Comparison of ENCODE assay signal across 8 cellular contexts in genomic region chr16:28291651-28292626, GRCh38. TPM values are rescaled to one million over a fixed set of nuclear protein-coding genes. Genes with fewer than 3 reads are reported as not detected.
DNase-seq lines count a peak whose midpoint lies in the region; ATAC-seq and TF ChIP-seq lines count a peak whose summit lies in the region.

Gene SBK1, plus strand, starts transcription at chr16:28292525. Its CDS starts 24,867 bp downstream, at chr16:28317392.

- H3K4me1 ChIP-seq in Karpas-422 (ENCODE audit: low read length), result peaks cover 14% of the 10 kb centered on the region

- H3K9ac ChIP-seq in Karpas-422 (ENCODE audit: low read length) (peak within 1 kb of the TSS; percentile 77), neural cell (ENCODE audit: low read length) (peak within 1 kb of the TSS; percentile 100)

- H3K9me3 Mint-ChIP-seq in Calu3 (ENCODE audit: low read depth, unreplicated experiment), result no peaks in the 10 kb centered on the region
- H3K9me3 Mint-ChIP-seq in activated T-helper 17 cell treated with anti-CD3 and anti-CD28 coated beads, Interleukin-2, amount 50 U/mL, for 72 hours, result no peaks in the 10 kb centered on the region
- no peaks in the 10 kb centered on the region for H3K9me3 Mint-ChIP-seq in stimulated activated naive CD8-positive, alpha-beta T cell treated with anti-CD3 and anti-CD28 coated beads, Interleukin-15, amount 100 ng/mL, for 72 hours

- no peaks in the 10 kb centered on the region for H3K27me3 ChIP-seq in Karpas-422 (ENCODE audit: low read length)
- H3K27me3 ChIP-seq in neural cell (ENCODE audit: insufficient read depth, low read depth, low read length), result no peaks in the 10 kb centered on the region

- H3K27ac Mint-ChIP-seq in Calu3 (ENCODE audit: unreplicated experiment), result peak within 1 kb of the TSS; percentile 2
- peak within 1 kb of the TSS; percentile 47 for H3K27ac Mint-ChIP-seq in activated T-helper 17 cell treated with anti-CD3 and anti-CD28 coated beads, Interleukin-2, amount 50 U/mL, for 72 hours
- peak within 1 kb of the TSS; percentile 72 to 90 for H3K27ac Mint-ChIP-seq in stimulated activated naive CD8-positive, alpha-beta T cell treated with anti-CD3 and anti-CD28 coated beads, Interleukin-15, amount 100 ng/mL, for 72 hours

- H3K27ac ChIP-seq in Karpas-422 (ENCODE audit: low read length) (peak within 1 kb of the TSS; percentile 67), neural cell (ENCODE audit: low read length) (peak within 1 kb of the TSS; percentile 98)

- peaks cover 23% of the 10 kb centered on the region for H3K36me3 Mint-ChIP-seq in Calu3 (ENCODE audit: insufficient read depth, unreplicated experiment)
- H3K36me3 Mint-ChIP-seq in activated T-helper 17 cell treated with anti-CD3 and anti-CD28 coated beads, Interleukin-2, amount 50 U/mL, for 72 hours (ENCODE audit: low read depth), result peaks cover 9% of the 10 kb centered on the region

- TF ChIP-seq EP300 in neural cell (conservative IDR thresholded peaks at IDR 0.05; ENCODE audit: poor library complexity, severe bottlenecking), result no peak

- intact Hi-C loops in Calu3 (cut with micrococcal nuclease; ENCODE audit: unreplicated experiment), result no loop called here

- DNase-seq in Calu3 (peak; percentile 92), Karpas-422 (peak; percentile 96), RPMI7951 (ENCODE audit: low read depth) (peak; percentile 32), fibroblast of peridontal ligament (ENCODE audit: extremely low read depth) (peak; percentile 23)
- DNase-seq in stimulated activated naive CD8-positive, alpha-beta T cell treated with anti-CD3 and anti-CD28 coated beads, Interleukin-15, amount 100 ng/mL, for 72 hours, result peak; percentile 82 to 86

- peak; percentile 79 for ATAC-seq in GM21619 (IDR thresholded peaks at IDR 0.05; ENCODE audit: unreplicated experiment)
- ATAC-seq in activated T-helper 17 cell treated with anti-CD3 and anti-CD28 coated beads, Interleukin-2, amount 50 U/mL, for 72 hours (replicated peaks), result peak; percentile 96
- ATAC-seq in stimulated activated naive CD8-positive, alpha-beta T cell treated with anti-CD3 and anti-CD28 coated beads, Interleukin-15, amount 100 ng/mL, for 72 hours, result peak; percentile 93

- CTCF ChIA-PET in Calu3 (lab: Charles Lee), result interaction anchor here (0.6 to 0.7 kb wide), 3 partner anchors 8 to 19 kb away, joined by 3 to 5 read pairs (median 3); no protein-coding TSS in a partner anchor

- H3K36me3 ChIP-seq in Karpas-422 (ENCODE audit: insufficient read depth, low read length), result no peaks in the 10 kb centered on the region
- H3K36me3 ChIP-seq in neural cell (ENCODE audit: insufficient read depth, low read length), result peaks cover 12% of the 10 kb centered on the region

- TSS peak; percentile 67 for BruUV-seq in Calu3 (replicated peaks; lab: Mats Ljungman, UMichigan)

- H2AFZ ChIP-seq in Karpas-422 (ENCODE audit: low read length) (peak within 1 kb of the TSS; percentile 45), neural cell (ENCODE audit: low read depth, low read length) (peak within 1 kb of the TSS; percentile 62)

- no peak for TF ChIP-seq RAD21 in neural cell (conservative IDR thresholded peaks at IDR 0.05)

- H3K4me1 Mint-ChIP-seq in Calu3 (ENCODE audit: low read depth, unreplicated experiment), result peaks cover 7% of the 10 kb centered on the region
- peaks cover 31% of the 10 kb centered on the region for H3K4me1 Mint-ChIP-seq in activated T-helper 17 cell treated with anti-CD3 and anti-CD28 coated beads, Interleukin-2, amount 50 U/mL, for 72 hours
- peaks cover 69% of the 10 kb centered on the region for H3K4me1 Mint-ChIP-seq in stimulated activated naive CD8-positive, alpha-beta T cell treated with anti-CD3 and anti-CD28 coated beads, Interleukin-15, amount 100 ng/mL, for 72 hours

- no peaks in the 10 kb centered on the region for H4K20me1 ChIP-seq in Karpas-422 (ENCODE audit: insufficient read depth, low read depth, low read length)
- H4K20me1 ChIP-seq in neural cell (ENCODE audit: insufficient read depth), result peaks cover 20% of the 10 kb centered on the region

- peaks cover 12% of the 10 kb centered on the region for H3K79me2 ChIP-seq in Karpas-422 (ENCODE audit: low read length)
- peaks cover 48% of the 10 kb centered on the region for H3K79me2 ChIP-seq in neural cell (replicated peaks; ENCODE audit: insufficient read depth, low read length)

- no peaks in the 10 kb centered on the region for H3K9me2 ChIP-seq in Karpas-422 (replicated peaks; ENCODE audit: insufficient read depth, low read length)
- no peaks in the 10 kb centered on the region for H3K9me2 ChIP-seq in neural cell (ENCODE audit: insufficient read depth, low read length)

- H3K4me3 ChIP-seq in Karpas-422 (ENCODE audit: low read length) (peak within 1 kb of the TSS; percentile 79), neural cell (ENCODE audit: low read length) (peak within 1 kb of the TSS; percentile 81)

- TF ChIP-seq CTCF in Calu3 (IDR thresholded peaks at IDR 0.05; ENCODE audit: unreplicated experiment) (no peak), neural cell (IDR thresholded peaks at IDR 0.05; ENCODE audit: poor library complexity, severe bottlenecking) (no peak)

- H3K9me3 ChIP-seq in Karpas-422 (ENCODE audit: low read length) (no peaks in the 10 kb centered on the region), neural cell (ENCODE audit: low read length) (no peaks in the 10 kb centered on the region)

- peak within 1 kb of the TSS; percentile 69 for H3K4me3 Mint-ChIP-seq in Calu3 (ENCODE audit: low read depth, unreplicated experiment)
- H3K4me3 Mint-ChIP-seq in activated T-helper 17 cell treated with anti-CD3 and anti-CD28 coated beads, Interleukin-2, amount 50 U/mL, for 72 hours, result peak within 1 kb of the TSS; percentile 80
- peak within 1 kb of the TSS; percentile 88 to 90 for H3K4me3 Mint-ChIP-seq in stimulated activated naive CD8-positive, alpha-beta T cell treated with anti-CD3 and anti-CD28 coated beads, Interleukin-15, amount 100 ng/mL, for 72 hours

- peaks cover 32% of the 10 kb centered on the region for H3K27me3 Mint-ChIP-seq in Calu3 (ENCODE audit: unreplicated experiment)
- no peaks in the 10 kb centered on the region for H3K27me3 Mint-ChIP-seq in activated T-helper 17 cell treated with anti-CD3 and anti-CD28 coated beads, Interleukin-2, amount 50 U/mL, for 72 hours
- no peaks in the 10 kb centered on the region for H3K27me3 Mint-ChIP-seq in stimulated activated naive CD8-positive, alpha-beta T cell treated with anti-CD3 and anti-CD28 coated beads, Interleukin-15, amount 100 ng/mL, for 72 hours

- H3F3A ChIP-seq in neural cell (ENCODE audit: insufficient read depth, low read length, poor library complexity, severe bottlenecking), result no peaks in the 10 kb centered on the region

- H3K4me2 ChIP-seq in Karpas-422 (ENCODE audit: low read depth, low read length, poor library complexity, severe bottlenecking) (peak within 1 kb of the TSS; percentile 85), neural cell (ENCODE audit: low read length) (peak within 1 kb of the TSS; percentile 26)

TF ChIP-seq in neural cell, 6 proteins besides CTCF, POLR2A, EP300 and RAD21:
- TF ChIP-seq POLR2AphosphoS5 (IDR thresholded peaks at IDR 0.05) (peak; percentile 75), REST (IDR thresholded peaks at IDR 0.05; ENCODE audit: borderline replicate concordance) (peak; percentile 81), MXI1 (conservative IDR thresholded peaks at IDR 0.05; ENCODE audit: poor library complexity, severe bottlenecking) (peak; percentile 57), SMC3 (conservative IDR thresholded peaks at IDR 0.05; ENCODE audit: poor library complexity) (no peak), EZH2 (IDR thresholded peaks at IDR 0.05; ENCODE audit: borderline replicate concordance, insufficient read depth, low read length, poor library complexity, severe bottlenecking) (no peak), TAF1 (IDR thresholded peaks at IDR 0.05; ENCODE audit: low read depth) (peak; percentile 70)

RNA-seq across cellular contexts. Expression of gene SBK1, which starts in this region (rescaled TPM):
- total RNA-seq in Calu3 (2022), result 4.4 and 4.9 TPM in 2 replicates
- total RNA-seq in Karpas-422 (2014; rRNA removed; shearing (Covaris generic); ENCODE audit: low replicate concordance), result 0.07 TPM in 2 replicates
- total RNA-seq in RPMI7951 (2014; rRNA removed; shearing (Covaris generic)), result not detected in 2 replicates
- 10 to 100 TPM in 1 of 2 donors, 1 to 10 TPM in 1; 1.7 to 17.6 TPM for total RNA-seq in activated T-helper 17 cell treated with anti-CD3 and anti-CD28 coated beads, Interleukin-2, amount 50 U/mL, for 72 hours
- 18.2 and 27.4 TPM in 2 replicates for polyA plus RNA-seq in neural cell
- 65.5 and 69.1 TPM in 2 replicates for polyA minus RNA-seq in neural cell

Comparison
In these comparisons a context has a peak if more than half of its experiments do, and no peak if none do; other contexts are left out.
1. Peak in every context shown above with its lines: DNase-seq, ATAC-seq, H3K4me3 ChIP-seq and H3K27ac ChIP-seq.
2. Peak in DNase-seq, H3K4me3 ChIP-seq, H3K27ac ChIP-seq, H3K9ac ChIP-seq and H3K4me2 ChIP-seq in Karpas-422; RNA of the gene not detected or under 1 TPM.
3. Peak in DNase-seq in RPMI7951; RNA of the gene not detected or under 1 TPM.
4. DNase-seq: peak in every context shown above with its lines; median percentile 96 in Karpas-422; 92 in Calu3; 84 in stimulated activated naive CD8-positive, alpha-beta T cell treated with anti-CD3 and anti-CD28 coated beads, Interleukin-15, amount 100 ng/mL, for 72 hours; 32 in RPMI7951; 23 in fibroblast of peridontal ligament.
5. H3K27ac Mint-ChIP-seq: peak in every context shown above with its lines; median percentile 81 in stimulated activated naive CD8-positive, alpha-beta T cell treated with anti-CD3 and anti-CD28 coated beads, Interleukin-15, amount 100 ng/mL, for 72 hours; 47 in activated T-helper 17 cell treated with anti-CD3 and anti-CD28 coated beads, Interleukin-2, amount 50 U/mL, for 72 hours; 2 in Calu3.